8 cellular contexts compared by ENCODE assay signal in the genomic region with DNA sequence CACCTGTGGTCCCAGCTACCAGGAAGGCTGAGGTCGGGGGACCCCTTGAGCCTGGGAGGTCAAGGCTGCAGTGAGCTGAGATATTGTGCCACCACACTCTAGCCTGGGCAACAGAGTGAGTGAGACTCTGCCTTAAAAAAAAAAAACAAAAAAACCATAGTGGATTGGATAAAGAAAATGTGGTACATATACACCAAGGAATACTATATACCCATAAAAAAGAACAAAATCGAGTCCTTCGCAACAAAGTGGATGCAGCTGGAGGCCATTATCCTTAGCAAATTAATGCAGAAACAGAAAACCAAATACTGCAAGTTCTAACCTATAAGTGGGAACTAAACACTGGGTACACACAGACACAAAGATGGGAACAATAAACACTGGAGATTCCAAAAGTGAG.
"Had no signal": no experiment of that assay in that cellular context is flagged by ENCODE, and none has a peak within 500 bp of the region (broad histone marks: within the 10 kb centered on the region; RNA-seq: fewer than 3 reads in every experiment).

No MANE protein-coding gene starts in this region.

- H3K4me1 Mint-ChIP-seq: IgD-negative memory B cell had no signal

- ATAC-seq: HepG2 had no signal

- FAIRE-seq: HepG2, HTR-8/SVneo had no signal

- H3K4me3 Mint-ChIP-seq: IgD-negative memory B cell had no signal

- H3K9ac ChIP-seq: KMS-11 had no signal

- H3K9me3 Mint-ChIP-seq: IgD-negative memory B cell had no signal

- H3K27ac ChIP-seq: HL-60, KMS-11 had no signal

- H3K4me2 ChIP-seq: KMS-11 had no signal

- H3K27ac Mint-ChIP-seq: IgD-negative memory B cell had no signal

- DNase-seq: IMR-90, KBM-7, KG1 had no signal

- H3K27me3 Mint-ChIP-seq: IgD-negative memory B cell had no signal
